In genomic region chr3:167653750-167654149, GRCh38 we compare ENCODE assay signal across 10 cellular contexts. TPM values are rescaled to one million over a fixed set of nuclear protein-coding genes. Genes with fewer than 3 reads are reported as not detected.
DNase-seq lines count a peak whose midpoint lies in the region; ATAC-seq, FAIRE-seq and TF ChIP-seq lines count a peak whose summit lies in the region.
"Had no signal": no experiment of that assay in that cellular context is flagged by ENCODE, and none has a peak within 500 bp of the region (broad histone marks: within the 10 kb centered on the region; RNA-seq: fewer than 3 reads in every experiment).

Gene WDR49, minus strand, starts transcription at chr3:167653942. Its CDS starts 517 bp downstream, at chr3:167653425.

- no peaks in the 10 kb centered on the region for H3K36me3 ChIP-seq in left ventricle myocardium inferior
- H3K36me3 ChIP-seq: sigmoid colon had no signal

- DNase-seq in Right ventricle myocardium inferior (ENCODE audit: missing footprints), result no peak
- DNase-seq in left ventricle myocardium inferior, result no peak
- peak; percentile 30 for DNase-seq in NCI-H2196 treated with DMSO at 0.1 percent for 48 hours (lab: John Stamatoyannopoulos, UW; ENCODE audit: unreplicated experiment)
- no peak for DNase-seq in frontal cortex (ENCODE audit: low spot score in 2 of 2)
- no peak for DNase-seq in type B pancreatic cell (ENCODE audit: extremely low spot score, unreplicated experiment)
- DNase-seq in DMS 273 (lab: John Stamatoyannopoulos, UW; ENCODE audit: unreplicated experiment), result no peak
- DNase-seq in activated T-helper 2 cell treated with anti-CD3 and anti-CD28 coated beads, Interferon-gamma antibody, Interleukin-2, Interleukin-4, amounts not matched to agents 10 μg/mL and 5 μg/mL and 100 μg/mL, durations not matched to agents 14 hours and 24 hours and 36 hours (ENCODE audit: low spot score), result no peak
- no peak for DNase-seq in NCI-H526 (lab: John Stamatoyannopoulos, UW)
- DNase-seq: activated naive CD4-positive, alpha-beta T cell treated with anti-CD3 and anti-CD28 coated beads, Interleukin-2, amount 50 U/mL, for 16 hours; sigmoid colon had no signal

- no peak within 1 kb of the TSS for H3K27ac Mint-ChIP-seq in type B pancreatic cell
- H3K27ac Mint-ChIP-seq in activated T-helper 2 cell treated with anti-CD3 and anti-CD28 coated beads, Interferon-gamma antibody, Interleukin-2, Interleukin-4, amounts not matched to agents 10 μg/mL and 5 μg/mL and 100 μg/mL, durations not matched to agents 14 hours and 24 hours and 36 hours, result no peak within 1 kb of the TSS

- peak within 1 kb of the TSS; percentile 26 for H3K4me3 Mint-ChIP-seq in type B pancreatic cell
- no peak within 1 kb of the TSS for H3K4me3 Mint-ChIP-seq in activated T-helper 2 cell treated with anti-CD3 and anti-CD28 coated beads, Interferon-gamma antibody, Interleukin-2, Interleukin-4, amounts not matched to agents 10 μg/mL and 5 μg/mL and 100 μg/mL, durations not matched to agents 14 hours and 24 hours and 36 hours (ENCODE audit: low read depth)

- H3K9me3 ChIP-seq in left ventricle myocardium inferior (replicated peaks), result no peaks in the 10 kb centered on the region

- FAIRE-seq in frontal cortex (lab: Jason Lieb, UNC), result no peak

- intact Hi-C loops in Right ventricle myocardium inferior (cut with DNase I), result no loop called here
- intact Hi-C loops in left ventricle myocardium inferior (cut with micrococcal nuclease), result no loop called here
- intact Hi-C loops in activated T-helper 2 cell treated with anti-CD3 and anti-CD28 coated beads, Interferon-gamma antibody, Interleukin-2, Interleukin-4, amounts not matched to agents 10 μg/mL and 5 μg/mL and 100 μg/mL, durations not matched to agents 14 hours and 24 hours and 36 hours (cut with micrococcal nuclease), result no loop called here

- peak; percentile 73 for ATAC-seq in Right ventricle myocardium inferior

- TF ChIP-seq CTCF in left ventricle myocardium inferior (IDR thresholded peaks at IDR 0.05; ENCODE audit: borderline replicate concordance), result no peak
- TF ChIP-seq CTCF in type B pancreatic cell (conservative IDR thresholded peaks at IDR 0.05), result no peak

- no peaks in the 10 kb centered on the region for H3K36me3 Mint-ChIP-seq in type B pancreatic cell
- H3K36me3 Mint-ChIP-seq in activated T-helper 2 cell treated with anti-CD3 and anti-CD28 coated beads, Interferon-gamma antibody, Interleukin-2, Interleukin-4, amounts not matched to agents 10 μg/mL and 5 μg/mL and 100 μg/mL, durations not matched to agents 14 hours and 24 hours and 36 hours (ENCODE audit: low read depth), result no peaks in the 10 kb centered on the region

- H3K4me3 ChIP-seq in left ventricle myocardium inferior, result no peak within 1 kb of the TSS
- H3K4me3 ChIP-seq: sigmoid colon had no signal

- H3K9me3 Mint-ChIP-seq in type B pancreatic cell, result no peaks in the 10 kb centered on the region
- H3K9me3 Mint-ChIP-seq in activated T-helper 2 cell treated with anti-CD3 and anti-CD28 coated beads, Interferon-gamma antibody, Interleukin-2, Interleukin-4, amounts not matched to agents 10 μg/mL and 5 μg/mL and 100 μg/mL, durations not matched to agents 14 hours and 24 hours and 36 hours, result no peaks in the 10 kb centered on the region

- peaks cover 9% of the 10 kb centered on the region for H3K4me1 ChIP-seq in left ventricle myocardium inferior

- no peak within 1 kb of the TSS for H3K27ac ChIP-seq in left ventricle myocardium inferior (replicated peaks)

- H3K4me1 Mint-ChIP-seq in type B pancreatic cell (ENCODE audit: unreplicated experiment), result peaks cover 6% of the 10 kb centered on the region
- peaks cover 2% of the 10 kb centered on the region for H3K4me1 Mint-ChIP-seq in activated T-helper 2 cell treated with anti-CD3 and anti-CD28 coated beads, Interferon-gamma antibody, Interleukin-2, Interleukin-4, amounts not matched to agents 10 μg/mL and 5 μg/mL and 100 μg/mL, durations not matched to agents 14 hours and 24 hours and 36 hours (ENCODE audit: low read depth)

- no peaks in the 10 kb centered on the region for H3K27me3 Mint-ChIP-seq in type B pancreatic cell
- H3K27me3 Mint-ChIP-seq in activated T-helper 2 cell treated with anti-CD3 and anti-CD28 coated beads, Interferon-gamma antibody, Interleukin-2, Interleukin-4, amounts not matched to agents 10 μg/mL and 5 μg/mL and 100 μg/mL, durations not matched to agents 14 hours and 24 hours and 36 hours (ENCODE audit: low read depth), result no peaks in the 10 kb centered on the region

- H3K27me3 ChIP-seq in left ventricle myocardium inferior (ENCODE audit: low read depth), result no peaks in the 10 kb centered on the region
- H3K27me3 ChIP-seq: sigmoid colon had no signal

RNA-seq across cellular contexts. Expression of gene WDR49, which starts in this region (rescaled TPM):
- total RNA-seq in Right ventricle myocardium inferior, result 1.9 TPM
- total RNA-seq in left ventricle myocardium inferior, result 3.7 TPM
- 10.6 TPM for total RNA-seq in frontal cortex
- total RNA-seq in type B pancreatic cell (ENCODE audit: low replicate concordance), result 0.48 and 1.2 TPM in 2 replicates
- total RNA-seq in activated T-helper 2 cell treated with anti-CD3 and anti-CD28 coated beads, Interferon-gamma antibody, Interleukin-2, Interleukin-4, amounts not matched to agents 10 μg/mL and 5 μg/mL and 100 μg/mL, durations not matched to agents 14 hours and 24 hours and 36 hours, result not detected in 2 replicates
